ENCODE assay signal across 1 cellular context in the genomic region with DNA sequence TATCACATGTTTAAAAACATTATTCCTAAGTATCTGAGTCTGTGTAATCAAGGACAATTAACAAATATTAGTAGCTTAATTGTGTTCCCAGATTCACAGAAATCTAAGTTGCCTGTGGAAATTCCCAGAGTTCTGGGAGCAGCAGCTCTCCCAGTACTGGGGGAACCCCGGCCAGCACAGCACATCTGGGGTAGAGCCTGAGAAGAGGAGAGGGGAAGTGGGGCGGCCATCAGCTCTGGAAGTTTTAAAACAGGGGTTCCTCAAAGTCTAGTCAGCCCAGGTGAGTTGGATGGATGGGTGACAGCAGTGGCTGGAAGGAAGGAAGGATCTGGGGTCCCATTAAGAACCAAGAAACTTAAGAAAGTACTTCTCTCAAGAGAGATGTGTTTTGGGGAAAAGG.
TF ChIP-seq lines count a peak whose summit lies in the region.

No MANE protein-coding gene starts in this region.

TF ChIP-seq in H1, 55 proteins besides CTCF, POLR2A, EP300 and RAD21:
- TF ChIP-seq HDAC2 (IDR thresholded peaks at IDR 0.05; ENCODE audit: borderline replicate concordance in 1 of 2, low read depth in 2 of 2, low read length in 2 of 2) = no peak
- no peak for TF ChIP-seq SRF (IDR thresholded peaks at IDR 0.05; ENCODE audit: low read depth, low read length)
